Comparison of ENCODE assay signal across 8 cellular contexts in the genomic region with DNA sequence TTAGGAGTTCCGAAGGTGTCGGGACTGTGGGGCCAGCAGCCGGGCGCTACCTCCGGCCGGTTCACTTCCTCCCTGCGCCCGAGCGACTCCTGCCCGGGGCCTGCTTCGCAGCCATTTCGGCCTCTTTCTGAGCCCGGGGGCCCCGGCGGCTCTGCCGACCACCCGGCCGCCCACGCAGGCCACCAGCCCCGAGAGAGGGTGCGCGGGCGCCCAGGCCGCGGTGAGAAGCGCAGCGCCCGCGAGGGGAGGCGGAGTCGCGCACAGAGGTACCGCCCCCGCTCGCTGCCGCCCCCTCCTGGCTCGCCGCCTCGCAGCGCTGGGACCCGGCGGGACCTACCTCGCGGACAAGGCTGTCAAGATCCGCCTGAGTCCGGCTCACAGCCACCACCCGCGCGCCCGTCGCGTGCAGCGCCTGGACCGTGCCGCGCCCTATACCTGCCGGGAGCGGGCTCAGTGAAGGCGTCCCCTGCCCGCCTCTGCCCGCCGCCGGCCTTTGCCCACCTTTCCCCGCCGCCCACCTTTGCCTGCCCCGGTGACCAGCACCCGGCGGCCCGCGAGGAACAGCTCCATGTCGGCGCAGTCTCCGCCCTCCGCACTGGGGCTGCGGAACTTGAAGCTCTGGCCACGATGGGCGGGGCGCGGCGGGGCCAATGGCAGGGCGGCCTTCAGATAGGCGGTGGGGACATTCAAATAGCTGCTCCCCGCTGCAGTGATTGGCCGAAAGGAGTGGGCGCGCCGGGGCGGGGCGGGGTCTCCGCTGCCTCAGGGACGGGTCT. TPM values are rescaled to one million over a fixed set of nuclear protein-coding genes. Genes with fewer than 3 reads are reported as not detected.
DNase-seq lines count a peak whose midpoint lies in the region; ATAC-seq and TF ChIP-seq lines count a peak whose summit lies in the region.

A gene (minus strand): TSS at position 585 of the 776 bp plus-strand sequence. CDS start 15 bp downstream, at position 570.

- peak within 1 kb of the TSS; percentile 79 to 96 for H3K27ac ChIP-seq in uterus

- peak; percentile 38 to 78 (median 72) for TF ChIP-seq CTCF in uterus (IDR thresholded peaks at IDR 0.05)

- peak; percentile 73 for DNase-seq in NCI-H187 treated with DMSO at 0.1 percent for 48 hours (lab: John Stamatoyannopoulos, UW)
- peak; percentile 60 to 98 (median 94) for DNase-seq in anterior cingulate cortex (lab: John Stamatoyannopoulos, UW)
- peak; percentile 99 for DNase-seq in left ventricle myocardium superior
- DNase-seq in pulmonary artery endothelial cell (ENCODE audit: low read depth, low spot score) = peak; percentile 80
- peak; percentile 96 to 97 for DNase-seq in uterus

- intact Hi-C loops in T-helper 2 cell treated with Interferon-gamma antibody and Interleukin-4, amounts not matched to agents 100 ng/mL and 5 ng/mL, for 36 hours (cut with micrococcal nuclease) = loop anchor here (1.0 to 10.0 kb wide), 4 partner anchors 14 to 258 kb away; a partner anchor contains a TSS
- intact Hi-C loops in left ventricle myocardium superior (cut with micrococcal nuclease) (no loop called here), uterus (cut with DNase I; ENCODE audit: low total_unique reads) (no loop called here)

- no peaks in the 10 kb centered on the region for H3K27me3 ChIP-seq in uterus

- peak within 1 kb of the TSS; percentile 49 to 66 for H3K4me3 ChIP-seq in uterus

- peaks cover 0 to 10% of the 10 kb centered on the region in 2 donors for H3K4me1 ChIP-seq in uterus

- no peaks in the 10 kb centered on the region for H3K9me3 ChIP-seq in uterus

- peak; percentile 95 to 97 for TF ChIP-seq POLR2A in uterus (IDR thresholded peaks at IDR 0.05)

- peak; percentile 90 for ATAC-seq in GM18498 (IDR thresholded peaks at IDR 0.05; ENCODE audit: unreplicated experiment)
- ATAC-seq in HG02943 (IDR thresholded peaks at IDR 0.05; ENCODE audit: low read depth, unreplicated experiment) = peak; percentile 81
- peak; percentile 97 for ATAC-seq in left ventricle myocardium superior

- no peaks in the 10 kb centered on the region for H3K36me3 ChIP-seq in uterus

RNA-seq across cellular contexts. Expression of the gene that starts here (rescaled TPM):
- total RNA-seq in T-helper 2 cell treated with Interferon-gamma antibody and Interleukin-4, amounts not matched to agents 100 ng/mL and 5 ng/mL, for 36 hours = 118 and 124 TPM in 2 replicates
- total RNA-seq in left ventricle myocardium superior (177 TPM), pulmonary artery endothelial cell (51.8 and 56.6 TPM in 2 replicates), uterus (100 to 1,000 TPM in 1 of 4 donors, 10 to 100 TPM in 3; 23.8 to 125 (median 67.5) TPM)

Comparison
In these comparisons a context has a peak if more than half of its experiments do, and no peak if none do; other contexts are left out.
1. Peak in every context shown above with its lines: DNase-seq, ATAC-seq, H3K4me3 ChIP-seq and H3K27ac ChIP-seq.